1 cellular context compared by ENCODE assay signal in genomic region chr11:64206457-64207246, GRCh38.
TF ChIP-seq lines count a peak whose summit lies in the region.

FERMT3 (plus strand) TSS chr11:64206721; CDS start chr11:64207365, 644 bp downstream.

TF ChIP-seq in K562, 482 proteins besides CTCF, POLR2A, EP300 and RAD21 (continued from another document and continues in another):
- TF ChIP-seq, protein P1, sequence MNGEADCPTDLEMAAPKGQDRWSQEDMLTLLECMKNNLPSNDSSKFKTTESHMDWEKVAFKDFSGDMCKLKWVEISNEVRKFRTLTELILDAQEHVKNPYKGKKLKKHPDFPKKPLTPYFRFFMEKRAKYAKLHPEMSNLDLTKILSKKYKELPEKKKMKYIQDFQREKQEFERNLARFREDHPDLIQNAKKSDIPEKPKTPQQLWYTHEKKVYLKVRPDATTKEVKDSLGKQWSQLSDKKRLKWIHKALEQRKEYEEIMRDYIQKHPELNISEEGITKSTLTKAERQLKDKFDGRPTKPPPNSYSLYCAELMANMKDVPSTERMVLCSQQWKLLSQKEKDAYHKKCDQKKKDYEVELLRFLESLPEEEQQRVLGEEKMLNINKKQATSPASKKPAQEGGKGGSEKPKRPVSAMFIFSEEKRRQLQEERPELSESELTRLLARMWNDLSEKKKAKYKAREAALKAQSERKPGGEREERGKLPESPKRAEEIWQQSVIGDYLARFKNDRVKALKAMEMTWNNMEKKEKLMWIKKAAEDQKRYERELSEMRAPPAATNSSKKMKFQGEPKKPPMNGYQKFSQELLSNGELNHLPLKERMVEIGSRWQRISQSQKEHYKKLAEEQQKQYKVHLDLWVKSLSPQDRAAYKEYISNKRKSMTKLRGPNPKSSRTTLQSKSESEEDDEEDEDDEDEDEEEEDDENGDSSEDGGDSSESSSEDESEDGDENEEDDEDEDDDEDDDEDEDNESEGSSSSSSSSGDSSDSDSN (IDR thresholded peaks at IDR 0.05; ENCODE audit: borderline replicate concordance in 1 of 2, low read depth in 2 of 2, low read length in 2 of 2): 0 out of 4 replicates have a peak, but pooled peaks of 1 of the 2 experiments have one; percentile 38
- TF ChIP-seq LEF1 (IDR thresholded peaks at IDR 0.05) (no peak), ZNF384 (IDR thresholded peaks at IDR 0.05; ENCODE audit: low read depth, low read length) (no peak), JUNB (CRISPR knock-in tag; conservative IDR thresholded peaks at IDR 0.05) (no peak), MYC (IDR thresholded peaks at IDR 0.05; ENCODE audit: low read depth, low read length) (peak; percentile 18), MYC (CRISPR knock-in tag; IDR thresholded peaks at IDR 0.05; ENCODE audit: borderline replicate concordance, low read depth) (no peak), HOMEZ (CRISPR knock-in tag; IDR thresholded peaks at IDR 0.05) (no peak), HES1 (IDR thresholded peaks at IDR 0.05; ENCODE audit: low read depth) (no peak), STAT5A (IDR thresholded peaks at IDR 0.05; ENCODE audit: borderline replicate concordance, low read length) (no peak), ZBTB40 (IDR thresholded peaks at IDR 0.05) (no peak; the same call in 1 of the 2 replicates), ZBTB40 (CRISPR knock-in tag; IDR thresholded peaks at IDR 0.05) (no peak), ZNF79 (CRISPR knock-in tag; IDR thresholded peaks at IDR 0.05; ENCODE audit: low read depth) (no peak; the same call in 1 of the 2 replicates), ZNF224 (CRISPR knock-in tag; IDR thresholded peaks at IDR 0.05) (no peak), ZNF184 (CRISPR knock-in tag; IDR thresholded peaks at IDR 0.05) (no peak), SRSF9 (IDR thresholded peaks at IDR 0.05; ENCODE audit: borderline replicate concordance, low read depth, low read length) (no peak), CLOCK (CRISPR knock-in tag; IDR thresholded peaks at IDR 0.05; ENCODE audit: borderline replicate concordance) (no peak), WHSC1 (IDR thresholded peaks at IDR 0.05; ENCODE audit: low read length) (no peak), SMARCB1 (IDR thresholded peaks at IDR 0.05; ENCODE audit: insufficient read length, low read depth) (no peak), CBFA2T2 (conservative IDR thresholded peaks at IDR 0.05) (no peak), YBX1 (IDR thresholded peaks at IDR 0.05) (no peak), ZNF263 (CRISPR knock-in tag; IDR thresholded peaks at IDR 0.05; ENCODE audit: borderline replicate concordance) (peak; percentile 62; the same call in 1 of the 2 replicates), CREM (IDR thresholded peaks at IDR 0.05; ENCODE audit: low read depth) (0 out of 2 replicates have a peak, but pooled peaks have one; percentile 17), ZNF586 (CRISPR knock-in tag; conservative IDR thresholded peaks at IDR 0.05) (no peak), ZNF395 (CRISPR knock-in tag; IDR thresholded peaks at IDR 0.05) (no peak), RB1 (IDR thresholded peaks at IDR 0.05; ENCODE audit: low read depth) (peak; percentile 46; the same call in 1 of the 2 replicates), C11orf30 (IDR thresholded peaks at IDR 0.05; ENCODE audit: low read depth) (no peak)
- TF ChIP-seq, protein P2, sequence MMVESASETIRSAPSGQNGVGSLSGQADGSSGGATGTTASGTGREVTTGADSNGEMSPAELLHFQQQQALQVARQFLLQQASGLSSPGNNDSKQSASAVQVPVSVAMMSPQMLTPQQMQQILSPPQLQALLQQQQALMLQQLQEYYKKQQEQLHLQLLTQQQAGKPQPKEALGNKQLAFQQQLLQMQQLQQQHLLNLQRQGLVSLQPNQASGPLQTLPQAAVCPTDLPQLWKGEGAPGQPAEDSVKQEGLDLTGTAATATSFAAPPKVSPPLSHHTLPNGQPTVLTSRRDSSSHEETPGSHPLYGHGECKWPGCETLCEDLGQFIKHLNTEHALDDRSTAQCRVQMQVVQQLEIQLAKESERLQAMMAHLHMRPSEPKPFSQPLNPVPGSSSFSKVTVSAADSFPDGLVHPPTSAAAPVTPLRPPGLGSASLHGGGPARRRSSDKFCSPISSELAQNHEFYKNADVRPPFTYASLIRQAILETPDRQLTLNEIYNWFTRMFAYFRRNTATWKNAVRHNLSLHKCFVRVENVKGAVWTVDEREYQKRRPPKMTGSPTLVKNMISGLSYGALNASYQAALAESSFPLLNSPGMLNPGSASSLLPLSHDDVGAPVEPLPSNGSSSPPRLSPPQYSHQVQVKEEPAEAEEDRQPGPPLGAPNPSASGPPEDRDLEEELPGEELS (CRISPR knock-in tag; IDR thresholded peaks at IDR 0.05; ENCODE audit: borderline replicate concordance): no peak
- TF ChIP-seq, protein P3, sequence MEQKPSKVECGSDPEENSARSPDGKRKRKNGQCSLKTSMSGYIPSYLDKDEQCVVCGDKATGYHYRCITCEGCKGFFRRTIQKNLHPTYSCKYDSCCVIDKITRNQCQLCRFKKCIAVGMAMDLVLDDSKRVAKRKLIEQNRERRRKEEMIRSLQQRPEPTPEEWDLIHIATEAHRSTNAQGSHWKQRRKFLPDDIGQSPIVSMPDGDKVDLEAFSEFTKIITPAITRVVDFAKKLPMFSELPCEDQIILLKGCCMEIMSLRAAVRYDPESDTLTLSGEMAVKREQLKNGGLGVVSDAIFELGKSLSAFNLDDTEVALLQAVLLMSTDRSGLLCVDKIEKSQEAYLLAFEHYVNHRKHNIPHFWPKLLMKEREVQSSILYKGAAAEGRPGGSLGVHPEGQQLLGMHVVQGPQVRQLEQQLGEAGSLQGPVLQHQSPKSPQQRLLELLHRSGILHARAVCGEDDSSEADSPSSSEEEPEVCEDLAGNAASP (IDR thresholded peaks at IDR 0.05): no peak
- TF ChIP-seq, protein P4, sequence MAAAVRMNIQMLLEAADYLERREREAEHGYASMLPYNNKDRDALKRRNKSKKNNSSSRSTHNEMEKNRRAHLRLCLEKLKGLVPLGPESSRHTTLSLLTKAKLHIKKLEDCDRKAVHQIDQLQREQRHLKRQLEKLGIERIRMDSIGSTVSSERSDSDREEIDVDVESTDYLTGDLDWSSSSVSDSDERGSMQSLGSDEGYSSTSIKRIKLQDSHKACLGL (CRISPR knock-in tag; IDR thresholded peaks at IDR 0.05; ENCODE audit: borderline replicate concordance, poor library complexity, severe bottlenecking): no peak
- TF ChIP-seq, protein P5, sequence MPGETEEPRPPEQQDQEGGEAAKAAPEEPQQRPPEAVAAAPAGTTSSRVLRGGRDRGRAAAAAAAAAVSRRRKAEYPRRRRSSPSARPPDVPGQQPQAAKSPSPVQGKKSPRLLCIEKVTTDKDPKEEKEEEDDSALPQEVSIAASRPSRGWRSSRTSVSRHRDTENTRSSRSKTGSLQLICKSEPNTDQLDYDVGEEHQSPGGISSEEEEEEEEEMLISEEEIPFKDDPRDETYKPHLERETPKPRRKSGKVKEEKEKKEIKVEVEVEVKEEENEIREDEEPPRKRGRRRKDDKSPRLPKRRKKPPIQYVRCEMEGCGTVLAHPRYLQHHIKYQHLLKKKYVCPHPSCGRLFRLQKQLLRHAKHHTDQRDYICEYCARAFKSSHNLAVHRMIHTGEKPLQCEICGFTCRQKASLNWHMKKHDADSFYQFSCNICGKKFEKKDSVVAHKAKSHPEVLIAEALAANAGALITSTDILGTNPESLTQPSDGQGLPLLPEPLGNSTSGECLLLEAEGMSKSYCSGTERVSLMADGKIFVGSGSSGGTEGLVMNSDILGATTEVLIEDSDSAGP (CRISPR knock-in tag; IDR thresholded peaks at IDR 0.05): no peak
